ENCODE assay signal across 10 cellular contexts in genomic region chrX:44997282-44997813, GRCh38.
DNase-seq lines count a peak whose midpoint lies in the region; ATAC-seq, FAIRE-seq and TF ChIP-seq lines count a peak whose summit lies in the region.
"Had no signal": no experiment of that assay in that cellular context is flagged by ENCODE, and none has a peak within 500 bp of the region (broad histone marks: within the 10 kb centered on the region; RNA-seq: fewer than 3 reads in every experiment).

No MANE protein-coding gene starts in this region.

- peaks cover 6 to 17% of the 10 kb centered on the region in 2 donors for H3K36me3 Mint-ChIP-seq in activated T-cell treated with anti-CD3 and anti-CD28 coated beads, Interleukin-2, amount 50 U/mL, for 72 hours (ENCODE audit: insufficient read depth in 2 of 2)
- H3K36me3 Mint-ChIP-seq in dendritic cell treated with granulocyte-macrophage colony-stimulating factor and Interleukin-4, amounts not matched to agents 40 ng/mL and 50 ng/mL, for 4 days (ENCODE audit: low read depth), result peaks cover 15% of the 10 kb centered on the region

- H3K27me3 Mint-ChIP-seq in activated T-cell treated with anti-CD3 and anti-CD28 coated beads, Interleukin-2, amount 50 U/mL, for 72 hours (ENCODE audit: low read depth), result no peaks in the 10 kb centered on the region
- no peaks in the 10 kb centered on the region for H3K27me3 Mint-ChIP-seq in dendritic cell treated with granulocyte-macrophage colony-stimulating factor and Interleukin-4, amounts not matched to agents 40 ng/mL and 50 ng/mL, for 4 days

- peaks cover 4 to 16% of the 10 kb centered on the region in 2 donors for H3K4me1 ChIP-seq in thoracic aorta (ENCODE audit: control insufficient read depth in 1 of 2, low read depth in 2 of 2)
- no peaks in the 10 kb centered on the region for H3K4me1 ChIP-seq in prostate gland (replicated peaks)

- no peak overlapping the region for H3K4me3 ChIP-seq in NB4 (ENCODE audit: low read depth, low read length)
- peak overlapping the region; percentile 25 for H3K4me3 ChIP-seq in thoracic aorta
- H3K4me3 ChIP-seq in prostate gland, result no peak overlapping the region

- no peak for DNase-seq in activated T-cell treated with anti-CD3 and anti-CD28 coated beads, Interleukin-2, amount 50 U/mL, for 72 hours
- DNase-seq in activated T-cell treated with anti-CD3 and anti-CD28 coated beads for 4 hours (no peak), NB4 (ENCODE audit: low read depth) (peak; percentile 7), thoracic aorta (ENCODE audit: low spot score) (no peak), prostate gland (ENCODE audit: low spot score) (no peak), urothelium cell line (ENCODE audit: low spot score) (no peak), D341Med (ENCODE audit: low spot score) (no peak)
- DNase-seq: brain microvascular endothelial cell, kidney glomerular epithelial cell had no signal

- H3K36me3 ChIP-seq in thoracic aorta, result no peaks in the 10 kb centered on the region
- no peaks in the 10 kb centered on the region for H3K36me3 ChIP-seq in prostate gland
- H3K36me3 ChIP-seq: brain microvascular endothelial cell had no signal

- no peak for ATAC-seq in activated T-cell treated with anti-CD3 and anti-CD28 coated beads, Interleukin-2, amount 50 U/mL, for 72 hours (replicated peaks in 1 of 2)
- no peak for ATAC-seq in thoracic aorta (ENCODE audit: insufficient number of reproducible peaks, low FRiP score, low read depth)

- intact Hi-C loops in dendritic cell treated with granulocyte-macrophage colony-stimulating factor and Interleukin-4, amounts not matched to agents 40 ng/mL and 50 ng/mL, for 4 days (cut with micrococcal nuclease), result no loop called here
- intact Hi-C loops in prostate gland (cut with DNase I), result no loop called here

- H3K27ac ChIP-seq in thoracic aorta (no peak overlapping the region), prostate gland (no peak overlapping the region)
- H3K27ac ChIP-seq: brain microvascular endothelial cell had no signal

- TF ChIP-seq CTCF in NB4 (IDR thresholded peaks at IDR 0.05; ENCODE audit: low read depth, low read length) (no peak), thoracic aorta (IDR thresholded peaks at IDR 0.05) (no peak), prostate gland (IDR thresholded peaks at IDR 0.05) (no peak)

- FAIRE-seq in urothelium cell line (lab: Jason Lieb, UNC), result no peak

- peaks cover 69% of the 10 kb centered on the region for H3K4me1 Mint-ChIP-seq in activated T-cell treated with anti-CD3 and anti-CD28 coated beads, Interleukin-2, amount 50 U/mL, for 72 hours (ENCODE audit: low read depth)
- H3K4me1 Mint-ChIP-seq in dendritic cell treated with granulocyte-macrophage colony-stimulating factor and Interleukin-4, amounts not matched to agents 40 ng/mL and 50 ng/mL, for 4 days (ENCODE audit: low read depth), result peaks cover 44% of the 10 kb centered on the region

- H3K9me3 ChIP-seq in thoracic aorta (no peaks in the 10 kb centered on the region), prostate gland (no peaks in the 10 kb centered on the region)

- H3K27ac Mint-ChIP-seq in activated T-cell treated with anti-CD3 and anti-CD28 coated beads, Interleukin-2, amount 50 U/mL, for 72 hours, result peak overlapping the region; percentile 68
- peak overlapping the region; percentile 64 for H3K27ac Mint-ChIP-seq in dendritic cell treated with granulocyte-macrophage colony-stimulating factor and Interleukin-4, amounts not matched to agents 40 ng/mL and 50 ng/mL, for 4 days

- TF ChIP-seq POLR2A in NB4 (IDR thresholded peaks at IDR 0.05; ENCODE audit: extremely low read depth, insufficient read length) (no peak), prostate gland (IDR thresholded peaks at IDR 0.05) (no peak)

- peaks cover 3% of the 10 kb centered on the region in 2 donors for H3K9me3 Mint-ChIP-seq in activated T-cell treated with anti-CD3 and anti-CD28 coated beads, Interleukin-2, amount 50 U/mL, for 72 hours
- H3K9me3 Mint-ChIP-seq in dendritic cell treated with granulocyte-macrophage colony-stimulating factor and Interleukin-4, amounts not matched to agents 40 ng/mL and 50 ng/mL, for 4 days, result no peaks in the 10 kb centered on the region

- no peaks in the 10 kb centered on the region for H3K27me3 ChIP-seq in thoracic aorta (replicated peaks; ENCODE audit: insufficient read depth)
- H3K27me3 ChIP-seq in prostate gland (replicated peaks; ENCODE audit: insufficient read depth), result no peaks in the 10 kb centered on the region
- H3K27me3 ChIP-seq: brain microvascular endothelial cell had no signal

- 62% methylated on average over 8 of the region's 10 CpGs for WGBS in prostate gland

- H3K4me3 Mint-ChIP-seq in activated T-cell treated with anti-CD3 and anti-CD28 coated beads, Interleukin-2, amount 50 U/mL, for 72 hours, result peak overlapping the region; percentile 36 to 60
- peak overlapping the region; percentile 69 for H3K4me3 Mint-ChIP-seq in dendritic cell treated with granulocyte-macrophage colony-stimulating factor and Interleukin-4, amounts not matched to agents 40 ng/mL and 50 ng/mL, for 4 days
